Comparison of ENCODE assay signal across 18 cellular contexts in the genomic region with DNA sequence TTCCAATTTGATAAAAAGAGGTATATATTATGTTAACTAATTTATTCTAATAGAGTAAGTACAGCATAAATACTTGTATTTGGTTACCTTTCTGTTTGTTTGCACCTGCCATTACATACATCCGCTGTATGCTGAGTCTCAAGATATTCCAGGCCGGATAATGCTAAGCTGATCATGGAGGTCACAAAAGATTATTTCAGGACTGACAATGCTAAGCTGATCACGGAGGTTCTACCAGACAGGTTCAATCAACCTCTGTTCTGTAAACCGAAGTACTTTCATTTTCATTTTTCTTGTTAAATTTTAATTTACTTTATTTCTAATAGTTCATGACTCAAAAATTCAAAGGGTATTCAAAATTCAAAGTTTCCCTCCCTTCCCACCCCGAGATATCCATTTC. TPM values are rescaled to one million over a fixed set of nuclear protein-coding genes. Genes with fewer than 3 reads are reported as not detected.
A peak's percentile ranks its signal among the peaks of the same experiment; 100 is the strongest.
DNase-seq lines count a peak whose midpoint lies in the region; ATAC-seq and TF ChIP-seq lines count a peak whose summit lies in the region.
"Had no signal": no experiment of that assay in that cellular context is flagged by ENCODE, and none has a peak within 500 bp of the region (broad histone marks: within the 10 kb centered on the region; RNA-seq: fewer than 3 reads in every experiment).

No MANE protein-coding gene starts in this region.

- no peaks in the 10 kb centered on the region for H3K9me3 Mint-ChIP-seq in CD8-positive, alpha-beta T cell

- H3K9me2 ChIP-seq in Karpas-422 (replicated peaks; ENCODE audit: insufficient read depth, low read length): no peaks in the 10 kb centered on the region

- no peaks in the 10 kb centered on the region for H3K27me3 ChIP-seq in CD8-positive, alpha-beta T cell (ENCODE audit: insufficient read depth, low read length)
- H3K27me3 ChIP-seq in Karpas-422 (ENCODE audit: low read length) (no peaks in the 10 kb centered on the region), right lobe of liver (no peaks in the 10 kb centered on the region)
- H3K27me3 ChIP-seq: BLaER1, ovary, vagina had no signal

- H4K20me1 ChIP-seq in Karpas-422 (ENCODE audit: insufficient read depth, low read depth, low read length): no peaks in the 10 kb centered on the region

- DNase-seq in CD8-positive, alpha-beta T cell: no peak
- DNase-seq in GM12864 (ENCODE audit: low read depth) (no peak), Karpas-422 (no peak), right lobe of liver (no peak), iPS-NIHi7 (ENCODE audit: extremely low spot score) (no peak), NCI-H345 treated with DMSO at 0.1 percent for 48 hours (lab: John Stamatoyannopoulos, UW; ENCODE audit: unreplicated experiment) (no peak), posterior vena cava (ENCODE audit: low spot score) (no peak)
- DNase-seq: activated CD4-positive, CD25-positive, alpha-beta regulatory T cell; DND-41; glutamatergic neuron; NCI-H1694; NCI-H510A; ovary; stimulated activated naive CD4-positive, alpha-beta T cell treated with Interleukin-2 at 50 U/mL for 16 hours had no signal

- intact Hi-C loops in CD8-positive, alpha-beta T cell (cut with DNase I, micrococcal nuclease): loop anchor here (5.0 kb wide), 2 partner anchors 37 to 67 kb away; no protein-coding TSS in a partner anchor
- intact Hi-C loops in right lobe of liver (cut with DNase I): no loop called here
- intact Hi-C loops in posterior vena cava (cut with DNase I): no loop called here

- H3K4me1 ChIP-seq in CD8-positive, alpha-beta T cell (ENCODE audit: insufficient read depth, low read length): peaks cover 15% of the 10 kb centered on the region
- H3K4me1 ChIP-seq in Karpas-422 (ENCODE audit: low read length): peaks cover 58% of the 10 kb centered on the region
- H3K4me1 ChIP-seq in right lobe of liver: peaks cover 0 to 28% (median 7%) of the 10 kb centered on the region in 4 donors
- H3K4me1 ChIP-seq: BLaER1 had no signal

- 6% methylated on average over 5 of the region's 5 CpGs for WGBS in right lobe of liver (ENCODE audit: insufficient coverage, low coverage, low lambda C conversion rate, missing lambda C conversion rate)

- TF ChIP-seq CTCF in CD8-positive, alpha-beta T cell (IDR thresholded peaks at IDR 0.05): no peak
- TF ChIP-seq CTCF in GM12864 (IDR thresholded peaks at IDR 0.05; ENCODE audit: low read depth, low read length, missing control alignments) (no peak), right lobe of liver (IDR thresholded peaks at IDR 0.05) (no peak)

- H3K27ac ChIP-seq in CD8-positive, alpha-beta T cell (ENCODE audit: low read depth, low read length): no peak overlapping the region
- peak overlapping the region; percentile 19; the same call in 1 of the 2 replicates for H3K27ac ChIP-seq in Karpas-422 (ENCODE audit: low read length)
- H3K27ac ChIP-seq in right lobe of liver: peak overlapping the region in 2 of 3 donors; percentile 34 to 39
- H3K27ac ChIP-seq: BLaER1, coronary artery, ovary, skin epidermis, vagina had no signal

- TF ChIP-seq POLR2A in right lobe of liver (IDR thresholded peaks at IDR 0.05): no peak

- H3K4me3 Mint-ChIP-seq in CD8-positive, alpha-beta T cell: peak overlapping the region; percentile 45

- H2AFZ ChIP-seq in Karpas-422 (ENCODE audit: low read length): no peak overlapping the region

- no peak for ATAC-seq in CD8-positive, alpha-beta T cell
- peak; percentile 63 to 79 (median 73) for ATAC-seq in right lobe of liver

- H3K27me3 Mint-ChIP-seq in CD8-positive, alpha-beta T cell (ENCODE audit: low read depth): no peaks in the 10 kb centered on the region

- H3K4me2 ChIP-seq in Karpas-422 (ENCODE audit: low read depth, low read length, poor library complexity, severe bottlenecking): peak overlapping the region; percentile 41
- H3K4me2 ChIP-seq: BLaER1 had no signal

- CTCF ChIA-PET in CD8-positive, alpha-beta T cell (lab: Charles Lee): interaction anchor here (1.0 kb wide), 1 partner anchor 67 kb away, joined by 3 read pairs; no protein-coding TSS in a partner anchor

- no peak overlapping the region for H3K9ac ChIP-seq in Karpas-422 (ENCODE audit: low read length)

- peaks cover 29% of the 10 kb centered on the region for H3K36me3 Mint-ChIP-seq in CD8-positive, alpha-beta T cell

- no peaks in the 10 kb centered on the region for H3K9me3 ChIP-seq in CD8-positive, alpha-beta T cell (ENCODE audit: low read length)
- H3K9me3 ChIP-seq in Karpas-422 (ENCODE audit: low read length): no peaks in the 10 kb centered on the region
- no peaks in the 10 kb centered on the region for H3K9me3 ChIP-seq in right lobe of liver
- H3K9me3 ChIP-seq: BLaER1, ovary, vagina had no signal

- no peak overlapping the region for H3K4me3 ChIP-seq in CD8-positive, alpha-beta T cell (ENCODE audit: low read depth, low read length)
- H3K4me3 ChIP-seq in GM12864 (ENCODE audit: low read depth, low read length) (peak overlapping the region; percentile 33; the same call in 1 of the 2 replicates), Karpas-422 (ENCODE audit: low read length) (no peak overlapping the region), right lobe of liver (peak overlapping the region in 2 of 3 donors; percentile 32)
- H3K4me3 ChIP-seq: BLaER1, coronary artery, ovary, skin epidermis, vagina had no signal

- H3K36me3 ChIP-seq in CD8-positive, alpha-beta T cell (ENCODE audit: insufficient read depth, low read length): peaks cover 10% of the 10 kb centered on the region
- H3K36me3 ChIP-seq in Karpas-422 (ENCODE audit: insufficient read depth, low read length) (peaks cover 24% of the 10 kb centered on the region; the same call in 1 of the 2 replicates), right lobe of liver (peaks cover 0 to 11% (median 0%) of the 10 kb centered on the region in 4 donors)
- H3K36me3 ChIP-seq: ovary had no signal

- H3K4me1 Mint-ChIP-seq in CD8-positive, alpha-beta T cell (ENCODE audit: low read depth): peaks cover 49% of the 10 kb centered on the region

- POLR2A ChIA-PET in CD8-positive, alpha-beta T cell (lab: Charles Lee): interaction anchor here (0.6 to 1.5 kb wide), 4 partner anchors 9 to 133 kb away, joined by 3 to 5 read pairs (median 4); no protein-coding TSS in a partner anchor

- peak overlapping the region; percentile 84 for H3K27ac Mint-ChIP-seq in CD8-positive, alpha-beta T cell

- H3K79me2 ChIP-seq in Karpas-422 (ENCODE audit: low read length): peaks cover 92% of the 10 kb centered on the region

RNA-seq across cellular contexts. Expression of a gene that starts 31.1 kb away (rescaled TPM):
- 10 to 100 TPM; 35.3 to 36.0 TPM for total RNA-seq in CD8-positive, alpha-beta T cell
- 28.3 and 52.2 TPM in 2 replicates for total RNA-seq in Karpas-422 (2014; rRNA removed; shearing (Covaris generic); ENCODE audit: low replicate concordance)
- total RNA-seq in right lobe of liver (10 to 100 TPM in 1 of 6 experiments, 1 to 10 TPM in 5; 4.7 to 12.7 (median 7.8) TPM), posterior vena cava (10 to 100 TPM; 12.8 to 15.9 TPM)

Comparison
In these comparisons a context has a peak if more than half of its experiments do, and no peak if none do; other contexts are left out.
1. H3K4me3 ChIP-seq: peak in GM12864 (single experiment) and right lobe of liver (2 of 3); none in CD8-positive, alpha-beta T cell (single experiment) and Karpas-422 (single experiment).
2. intact Hi-C loops: an anchor here in CD8-positive, alpha-beta T cell (5.0 kb wide); none called in right lobe of liver and posterior vena cava.